23 cellular contexts compared by ENCODE assay signal in the genomic region with DNA sequence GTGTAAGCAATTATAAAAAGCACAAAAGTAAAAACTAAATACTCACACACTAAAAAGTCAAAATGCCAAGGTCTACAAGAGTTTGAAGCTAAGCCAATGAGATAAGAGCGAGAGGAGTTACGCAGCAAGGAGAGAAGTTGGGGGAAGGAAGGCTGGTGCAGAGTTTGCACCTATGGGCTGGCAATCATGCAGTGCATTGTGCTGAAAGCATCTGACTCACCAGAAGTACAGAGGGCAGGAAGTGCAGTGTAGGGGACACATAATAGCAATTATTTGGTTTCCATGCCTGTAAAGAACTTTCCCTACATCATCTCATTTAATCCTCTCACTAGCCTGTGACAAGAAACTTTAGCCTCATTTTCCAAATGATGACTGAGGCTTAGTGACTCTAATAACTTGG.
"Had no signal": no experiment of that assay in that cellular context is flagged by ENCODE, and none has a peak within 500 bp of the region (broad histone marks: within the 10 kb centered on the region; RNA-seq: fewer than 3 reads in every experiment).

No MANE protein-coding gene starts in this region.

- H3K4me3 ChIP-seq: coronary artery, esophagus muscularis mucosa, neural progenitor cell, right atrium auricular region, transverse colon, vagina had no signal

- H3K9me3 ChIP-seq: esophagus muscularis mucosa, right atrium auricular region, transverse colon, vagina had no signal

- H3K27ac Mint-ChIP-seq: activated naive CD4-positive, alpha-beta T cell treated with anti-CD3 and anti-CD28 coated beads, Interleukin-2, amount 10 ng/mL, durations not matched to agents 7 days and 5 days; activated naive CD8-positive, alpha-beta T cell treated with anti-CD3 and anti-CD28 coated beads, Interleukin-2, amount 50 U/mL, for 24 hours; immature natural killer cell; naive thymus-derived CD4-positive, alpha-beta T cell; neural progenitor cell; progenitor cell of endocrine pancreas had no signal

- H3K9me3 Mint-ChIP-seq: neural progenitor cell had no signal

- H3K4me1 Mint-ChIP-seq: activated naive CD4-positive, alpha-beta T cell treated with anti-CD3 and anti-CD28 coated beads, Interleukin-2, amount 10 ng/mL, durations not matched to agents 7 days and 5 days; activated naive CD8-positive, alpha-beta T cell treated with anti-CD3 and anti-CD28 coated beads, Interleukin-2, amount 50 U/mL, for 24 hours; immature natural killer cell; naive thymus-derived CD4-positive, alpha-beta T cell; neural progenitor cell had no signal

- H3K4me1 ChIP-seq: esophagus muscularis mucosa, neural progenitor cell, right atrium auricular region, transverse colon, vagina had no signal

- H3K27me3 Mint-ChIP-seq: activated naive CD4-positive, alpha-beta T cell treated with anti-CD3 and anti-CD28 coated beads, Interleukin-2, amount 10 ng/mL, durations not matched to agents 7 days and 5 days; activated naive CD8-positive, alpha-beta T cell treated with anti-CD3 and anti-CD28 coated beads, Interleukin-2, amount 50 U/mL, for 24 hours; naive thymus-derived CD4-positive, alpha-beta T cell; progenitor cell of endocrine pancreas had no signal

- H3K36me3 ChIP-seq: esophagus muscularis mucosa, neural progenitor cell, right atrium auricular region, transverse colon, vagina, WERI-Rb-1 had no signal

- H3K9ac ChIP-seq: neural progenitor cell had no signal

- H3K36me3 Mint-ChIP-seq: activated naive CD4-positive, alpha-beta T cell treated with anti-CD3 and anti-CD28 coated beads, Interleukin-2, amount 10 ng/mL, durations not matched to agents 7 days and 5 days; immature natural killer cell; naive thymus-derived CD4-positive, alpha-beta T cell; neural progenitor cell had no signal

- H3K4me2 ChIP-seq: neural progenitor cell had no signal

- H3K4me3 Mint-ChIP-seq: activated naive CD4-positive, alpha-beta T cell treated with anti-CD3 and anti-CD28 coated beads, Interleukin-2, amount 10 ng/mL, durations not matched to agents 7 days and 5 days; activated naive CD8-positive, alpha-beta T cell treated with anti-CD3 and anti-CD28 coated beads, Interleukin-2, amount 50 U/mL, for 24 hours; immature natural killer cell; naive thymus-derived CD4-positive, alpha-beta T cell; neural progenitor cell had no signal

- DNase-seq: activated CD4-positive, alpha-beta T cell treated with anti-CD3 and anti-CD28 coated beads for 1 hour; activated CD8-positive, alpha-beta memory T cell treated with anti-CD3 and anti-CD28 coated beads for 24 hours; activated CD8-positive, alpha-beta memory T cell treated with anti-CD3 and anti-CD28 coated beads, Interleukin-2, amount 50 U/mL, for 48 hours; activated effector memory CD4-positive, alpha-beta T cell treated with Interleukin-2 at 50 U/mL for 16 hours; activated naive CD4-positive, alpha-beta T cell treated with anti-CD3 and anti-CD28 coated beads, Interleukin-2, amount 10 ng/mL, durations not matched to agents 7 days and 5 days; activated naive CD8-positive, alpha-beta T cell treated with anti-CD3 and anti-CD28 coated beads, Interleukin-2, amount 50 U/mL, for 24 hours; activated T-cell treated with anti-CD3 and anti-CD28 coated beads, Interleukin-2, amount 50 U/mL, for 48 hours; aorta; immature natural killer cell; mesendoderm; naive thymus-derived CD4-positive, alpha-beta T cell; stimulated activated CD4-positive, alpha-beta T cell treated with anti-CD3 and anti-CD28 coated beads, Interleukin-12 subunit alpha, Interleukin-12 subunit beta, amount 100 ng/mL, for 4 hours; stimulated activated CD4-positive, alpha-beta T cell treated with anti-CD3 and anti-CD28 coated beads, Interleukin-2, amount 100 ng/mL, for 24 hours; stimulated activated naive CD8-positive, alpha-beta T cell treated with anti-CD3 and anti-CD28 coated beads, Interleukin-15, Interleukin-2, amounts not matched to agents 100 U/mL and 50 U/mL, for 24 hours; substantia nigra; transverse colon; WERI-Rb-1 had no signal

- ATAC-seq: activated naive CD8-positive, alpha-beta T cell treated with anti-CD3 and anti-CD28 coated beads, Interleukin-2, amount 50 U/mL, for 24 hours; naive thymus-derived CD4-positive, alpha-beta T cell; stimulated activated naive CD8-positive, alpha-beta T cell treated with anti-CD3 and anti-CD28 coated beads, Interleukin-15, Interleukin-2, amounts not matched to agents 100 U/mL and 50 U/mL, for 24 hours had no signal

- H3K27me3 ChIP-seq: esophagus muscularis mucosa, neural progenitor cell, right atrium auricular region, transverse colon, vagina had no signal

- H2AFZ ChIP-seq: neural progenitor cell had no signal

- H3K27ac ChIP-seq: coronary artery, esophagus muscularis mucosa, neural progenitor cell, right atrium auricular region, transverse colon, vagina, WERI-Rb-1 had no signal
